1 cellular context compared by ENCODE assay signal in genomic region chr12:13179159-13180074, GRCh38.
TF ChIP-seq lines count a peak whose summit lies in the region.

No MANE protein-coding gene starts in this region.

TF ChIP-seq in HEK293, 187 proteins besides CTCF, POLR2A, EP300 and RAD21 (continued from another document):
- peak; percentile 38; the same call in 1 of the 2 replicates for TF ChIP-seq KLF17 (tag by site-specific recombination; IDR thresholded peaks at IDR 0.05)
- no peak for TF ChIP-seq SCRT1 (tag by site-specific recombination; IDR thresholded peaks at IDR 0.05; ENCODE audit: borderline replicate concordance)
- TF ChIP-seq ZNF23 (tag by site-specific recombination; IDR thresholded peaks at IDR 0.05; ENCODE audit: borderline replicate concordance), result no peak
- TF ChIP-seq ZBTB48 (tag by site-specific recombination; IDR thresholded peaks at IDR 0.05), result peak; percentile 66; the same call in 1 of the 2 replicates
- TF ChIP-seq MEIS1 (CRISPR knock-in tag; IDR thresholded peaks at IDR 0.05; ENCODE audit: borderline replicate concordance), result no peak
- TF ChIP-seq SP7 (tag by site-specific recombination; IDR thresholded peaks at IDR 0.05), result no peak
